1 cellular context compared by ENCODE assay signal in the genomic region with DNA sequence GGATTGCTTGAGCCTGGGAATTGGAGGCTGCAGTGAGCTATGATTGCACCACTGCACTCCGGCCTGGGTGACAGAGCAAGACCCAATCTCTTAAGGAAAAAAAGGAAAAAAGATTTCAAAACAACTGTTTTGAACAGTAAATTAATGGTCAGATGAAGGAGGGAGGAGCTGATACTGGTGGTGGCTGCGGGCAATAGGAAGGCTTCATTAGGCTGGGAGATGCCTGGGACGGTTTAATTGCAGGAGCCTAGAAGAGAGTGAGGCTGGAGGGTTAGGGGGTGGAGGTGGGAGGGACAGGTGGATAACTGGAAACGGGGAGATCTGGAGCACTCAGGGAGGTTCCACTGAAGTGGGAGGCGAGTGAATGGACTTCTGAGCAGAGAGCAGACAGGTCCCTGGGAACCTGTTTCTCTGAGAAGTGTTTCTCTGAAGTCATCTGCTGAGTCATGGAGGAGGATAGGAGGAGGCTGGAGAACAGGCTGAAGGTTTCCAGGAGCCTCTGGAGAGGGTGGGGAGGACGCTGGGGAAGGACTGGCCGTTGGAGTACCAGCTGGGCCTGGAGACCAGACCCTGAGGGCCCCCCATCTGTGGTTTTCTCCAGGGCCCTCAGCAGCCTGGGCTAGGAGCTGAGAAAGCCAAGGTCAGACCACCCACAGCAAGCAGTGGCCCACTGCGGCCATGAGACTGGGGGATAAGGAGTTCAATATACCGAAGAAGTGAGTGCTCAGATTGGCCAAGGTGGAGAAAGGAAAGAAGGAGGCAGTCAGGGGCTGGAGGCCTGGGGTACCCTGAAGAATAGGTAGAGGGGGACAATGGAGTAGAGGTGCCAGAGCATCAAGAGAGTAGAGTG.
TF ChIP-seq lines count a peak whose summit lies in the region.

No MANE protein-coding gene starts in this region.

TF ChIP-seq in K562, 482 proteins besides CTCF, POLR2A, EP300 and RAD21 (continued from another document and continues in another):
- TF ChIP-seq, protein P1, sequence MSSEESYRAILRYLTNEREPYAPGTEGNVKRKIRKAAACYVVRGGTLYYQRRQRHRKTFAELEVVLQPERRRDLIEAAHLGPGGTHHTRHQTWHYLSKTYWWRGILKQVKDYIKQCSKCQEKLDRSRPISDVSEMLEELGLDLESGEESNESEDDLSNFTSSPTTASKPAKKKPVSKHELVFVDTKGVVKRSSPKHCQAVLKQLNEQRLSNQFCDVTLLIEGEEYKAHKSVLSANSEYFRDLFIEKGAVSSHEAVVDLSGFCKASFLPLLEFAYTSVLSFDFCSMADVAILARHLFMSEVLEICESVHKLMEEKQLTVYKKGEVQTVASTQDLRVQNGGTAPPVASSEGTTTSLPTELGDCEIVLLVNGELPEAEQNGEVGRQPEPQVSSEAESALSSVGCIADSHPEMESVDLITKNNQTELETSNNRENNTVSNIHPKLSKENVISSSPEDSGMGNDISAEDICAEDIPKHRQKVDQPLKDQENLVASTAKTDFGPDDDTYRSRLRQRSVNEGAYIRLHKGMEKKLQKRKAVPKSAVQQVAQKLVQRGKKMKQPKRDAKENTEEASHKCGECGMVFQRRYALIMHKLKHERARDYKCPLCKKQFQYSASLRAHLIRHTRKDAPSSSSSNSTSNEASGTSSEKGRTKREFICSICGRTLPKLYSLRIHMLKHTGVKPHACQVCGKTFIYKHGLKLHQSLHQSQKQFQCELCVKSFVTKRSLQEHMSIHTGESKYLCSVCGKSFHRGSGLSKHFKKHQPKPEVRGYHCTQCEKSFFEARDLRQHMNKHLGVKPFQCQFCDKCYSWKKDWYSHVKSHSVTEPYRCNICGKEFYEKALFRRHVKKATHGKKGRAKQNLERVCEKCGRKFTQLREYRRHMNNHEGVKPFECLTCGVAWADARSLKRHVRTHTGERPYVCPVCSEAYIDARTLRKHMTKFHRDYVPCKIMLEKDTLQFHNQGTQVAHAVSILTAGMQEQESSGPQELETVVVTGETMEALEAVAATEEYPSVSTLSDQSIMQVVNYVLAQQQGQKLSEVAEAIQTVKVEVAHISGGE (CRISPR knock-in tag; IDR thresholded peaks at IDR 0.05), result 0 out of 6 replicates have a peak, but pooled peaks of 1 of the 3 experiments have one; percentile 62
- TF ChIP-seq, protein P2, sequence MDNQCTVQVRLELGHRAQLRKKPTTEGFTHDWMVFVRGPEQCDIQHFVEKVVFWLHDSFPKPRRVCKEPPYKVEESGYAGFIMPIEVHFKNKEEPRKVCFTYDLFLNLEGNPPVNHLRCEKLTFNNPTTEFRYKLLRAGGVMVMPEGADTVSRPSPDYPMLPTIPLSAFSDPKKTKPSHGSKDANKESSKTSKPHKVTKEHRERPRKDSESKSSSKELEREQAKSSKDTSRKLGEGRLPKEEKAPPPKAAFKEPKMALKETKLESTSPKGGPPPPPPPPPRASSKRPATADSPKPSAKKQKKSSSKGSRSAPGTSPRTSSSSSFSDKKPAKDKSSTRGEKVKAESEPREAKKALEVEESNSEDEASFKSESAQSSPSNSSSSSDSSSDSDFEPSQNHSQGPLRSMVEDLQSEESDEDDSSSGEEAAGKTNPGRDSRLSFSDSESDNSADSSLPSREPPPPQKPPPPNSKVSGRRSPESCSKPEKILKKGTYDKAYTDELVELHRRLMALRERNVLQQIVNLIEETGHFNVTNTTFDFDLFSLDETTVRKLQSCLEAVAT (IDR thresholded peaks at IDR 0.05), result peak; percentile 85 to 86
- TF ChIP-seq, protein P3, sequence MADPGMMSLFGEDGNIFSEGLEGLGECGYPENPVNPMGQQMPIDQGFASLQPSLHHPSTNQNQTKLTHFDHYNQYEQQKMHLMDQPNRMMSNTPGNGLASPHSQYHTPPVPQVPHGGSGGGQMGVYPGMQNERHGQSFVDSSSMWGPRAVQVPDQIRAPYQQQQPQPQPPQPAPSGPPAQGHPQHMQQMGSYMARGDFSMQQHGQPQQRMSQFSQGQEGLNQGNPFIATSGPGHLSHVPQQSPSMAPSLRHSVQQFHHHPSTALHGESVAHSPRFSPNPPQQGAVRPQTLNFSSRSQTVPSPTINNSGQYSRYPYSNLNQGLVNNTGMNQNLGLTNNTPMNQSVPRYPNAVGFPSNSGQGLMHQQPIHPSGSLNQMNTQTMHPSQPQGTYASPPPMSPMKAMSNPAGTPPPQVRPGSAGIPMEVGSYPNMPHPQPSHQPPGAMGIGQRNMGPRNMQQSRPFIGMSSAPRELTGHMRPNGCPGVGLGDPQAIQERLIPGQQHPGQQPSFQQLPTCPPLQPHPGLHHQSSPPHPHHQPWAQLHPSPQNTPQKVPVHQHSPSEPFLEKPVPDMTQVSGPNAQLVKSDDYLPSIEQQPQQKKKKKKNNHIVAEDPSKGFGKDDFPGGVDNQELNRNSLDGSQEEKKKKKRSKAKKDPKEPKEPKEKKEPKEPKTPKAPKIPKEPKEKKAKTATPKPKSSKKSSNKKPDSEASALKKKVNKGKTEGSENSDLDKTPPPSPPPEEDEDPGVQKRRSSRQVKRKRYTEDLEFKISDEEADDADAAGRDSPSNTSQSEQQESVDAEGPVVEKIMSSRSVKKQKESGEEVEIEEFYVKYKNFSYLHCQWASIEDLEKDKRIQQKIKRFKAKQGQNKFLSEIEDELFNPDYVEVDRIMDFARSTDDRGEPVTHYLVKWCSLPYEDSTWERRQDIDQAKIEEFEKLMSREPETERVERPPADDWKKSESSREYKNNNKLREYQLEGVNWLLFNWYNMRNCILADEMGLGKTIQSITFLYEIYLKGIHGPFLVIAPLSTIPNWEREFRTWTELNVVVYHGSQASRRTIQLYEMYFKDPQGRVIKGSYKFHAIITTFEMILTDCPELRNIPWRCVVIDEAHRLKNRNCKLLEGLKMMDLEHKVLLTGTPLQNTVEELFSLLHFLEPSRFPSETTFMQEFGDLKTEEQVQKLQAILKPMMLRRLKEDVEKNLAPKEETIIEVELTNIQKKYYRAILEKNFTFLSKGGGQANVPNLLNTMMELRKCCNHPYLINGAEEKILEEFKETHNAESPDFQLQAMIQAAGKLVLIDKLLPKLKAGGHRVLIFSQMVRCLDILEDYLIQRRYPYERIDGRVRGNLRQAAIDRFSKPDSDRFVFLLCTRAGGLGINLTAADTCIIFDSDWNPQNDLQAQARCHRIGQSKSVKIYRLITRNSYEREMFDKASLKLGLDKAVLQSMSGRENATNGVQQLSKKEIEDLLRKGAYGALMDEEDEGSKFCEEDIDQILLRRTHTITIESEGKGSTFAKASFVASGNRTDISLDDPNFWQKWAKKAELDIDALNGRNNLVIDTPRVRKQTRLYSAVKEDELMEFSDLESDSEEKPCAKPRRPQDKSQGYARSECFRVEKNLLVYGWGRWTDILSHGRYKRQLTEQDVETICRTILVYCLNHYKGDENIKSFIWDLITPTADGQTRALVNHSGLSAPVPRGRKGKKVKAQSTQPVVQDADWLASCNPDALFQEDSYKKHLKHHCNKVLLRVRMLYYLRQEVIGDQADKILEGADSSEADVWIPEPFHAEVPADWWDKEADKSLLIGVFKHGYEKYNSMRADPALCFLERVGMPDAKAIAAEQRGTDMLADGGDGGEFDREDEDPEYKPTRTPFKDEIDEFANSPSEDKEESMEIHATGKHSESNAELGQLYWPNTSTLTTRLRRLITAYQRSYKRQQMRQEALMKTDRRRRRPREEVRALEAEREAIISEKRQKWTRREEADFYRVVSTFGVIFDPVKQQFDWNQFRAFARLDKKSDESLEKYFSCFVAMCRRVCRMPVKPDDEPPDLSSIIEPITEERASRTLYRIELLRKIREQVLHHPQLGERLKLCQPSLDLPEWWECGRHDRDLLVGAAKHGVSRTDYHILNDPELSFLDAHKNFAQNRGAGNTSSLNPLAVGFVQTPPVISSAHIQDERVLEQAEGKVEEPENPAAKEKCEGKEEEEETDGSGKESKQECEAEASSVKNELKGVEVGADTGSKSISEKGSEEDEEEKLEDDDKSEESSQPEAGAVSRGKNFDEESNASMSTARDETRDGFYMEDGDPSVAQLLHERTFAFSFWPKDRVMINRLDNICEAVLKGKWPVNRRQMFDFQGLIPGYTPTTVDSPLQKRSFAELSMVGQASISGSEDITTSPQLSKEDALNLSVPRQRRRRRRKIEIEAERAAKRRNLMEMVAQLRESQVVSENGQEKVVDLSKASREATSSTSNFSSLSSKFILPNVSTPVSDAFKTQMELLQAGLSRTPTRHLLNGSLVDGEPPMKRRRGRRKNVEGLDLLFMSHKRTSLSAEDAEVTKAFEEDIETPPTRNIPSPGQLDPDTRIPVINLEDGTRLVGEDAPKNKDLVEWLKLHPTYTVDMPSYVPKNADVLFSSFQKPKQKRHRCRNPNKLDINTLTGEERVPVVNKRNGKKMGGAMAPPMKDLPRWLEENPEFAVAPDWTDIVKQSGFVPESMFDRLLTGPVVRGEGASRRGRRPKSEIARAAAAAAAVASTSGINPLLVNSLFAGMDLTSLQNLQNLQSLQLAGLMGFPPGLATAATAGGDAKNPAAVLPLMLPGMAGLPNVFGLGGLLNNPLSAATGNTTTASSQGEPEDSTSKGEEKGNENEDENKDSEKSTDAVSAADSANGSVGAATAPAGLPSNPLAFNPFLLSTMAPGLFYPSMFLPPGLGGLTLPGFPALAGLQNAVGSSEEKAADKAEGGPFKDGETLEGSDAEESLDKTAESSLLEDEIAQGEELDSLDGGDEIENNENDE (IDR thresholded peaks at IDR 0.05; ENCODE audit: low read depth, low read length), result no peak
- peak; percentile 84 for TF ChIP-seq ATF7 (IDR thresholded peaks at IDR 0.05)
- TF ChIP-seq DDX20 (tag; IDR thresholded peaks at IDR 0.05; ENCODE audit: low read depth), result 0 out of 2 replicates have a peak, but pooled peaks have one; percentile 38
- peak; percentile 63; the same call in 1 of the 2 replicates for TF ChIP-seq ZNF232 (CRISPR knock-in tag; IDR thresholded peaks at IDR 0.05)
- TF ChIP-seq, protein P4, sequence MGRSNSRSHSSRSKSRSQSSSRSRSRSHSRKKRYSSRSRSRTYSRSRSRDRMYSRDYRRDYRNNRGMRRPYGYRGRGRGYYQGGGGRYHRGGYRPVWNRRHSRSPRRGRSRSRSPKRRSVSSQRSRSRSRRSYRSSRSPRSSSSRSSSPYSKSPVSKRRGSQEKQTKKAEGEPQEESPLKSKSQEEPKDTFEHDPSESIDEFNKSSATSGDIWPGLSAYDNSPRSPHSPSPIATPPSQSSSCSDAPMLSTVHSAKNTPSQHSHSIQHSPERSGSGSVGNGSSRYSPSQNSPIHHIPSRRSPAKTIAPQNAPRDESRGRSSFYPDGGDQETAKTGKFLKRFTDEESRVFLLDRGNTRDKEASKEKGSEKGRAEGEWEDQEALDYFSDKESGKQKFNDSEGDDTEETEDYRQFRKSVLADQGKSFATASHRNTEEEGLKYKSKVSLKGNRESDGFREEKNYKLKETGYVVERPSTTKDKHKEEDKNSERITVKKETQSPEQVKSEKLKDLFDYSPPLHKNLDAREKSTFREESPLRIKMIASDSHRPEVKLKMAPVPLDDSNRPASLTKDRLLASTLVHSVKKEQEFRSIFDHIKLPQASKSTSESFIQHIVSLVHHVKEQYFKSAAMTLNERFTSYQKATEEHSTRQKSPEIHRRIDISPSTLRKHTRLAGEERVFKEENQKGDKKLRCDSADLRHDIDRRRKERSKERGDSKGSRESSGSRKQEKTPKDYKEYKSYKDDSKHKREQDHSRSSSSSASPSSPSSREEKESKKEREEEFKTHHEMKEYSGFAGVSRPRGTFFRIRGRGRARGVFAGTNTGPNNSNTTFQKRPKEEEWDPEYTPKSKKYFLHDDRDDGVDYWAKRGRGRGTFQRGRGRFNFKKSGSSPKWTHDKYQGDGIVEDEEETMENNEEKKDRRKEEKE (IDR thresholded peaks at IDR 0.05; ENCODE audit: borderline replicate concordance in 1 of 2, control insufficient read depth in 1 of 2, low read depth in 2 of 2, low read length in 1 of 2), result no peak
- TF ChIP-seq ZNF445 (CRISPR knock-in tag; IDR thresholded peaks at IDR 0.05; ENCODE audit: low read depth), result no peak
- peak; percentile 14 for TF ChIP-seq SP2 (IDR thresholded peaks at IDR 0.05; ENCODE audit: extremely low read depth, low read depth, low read length, poor library complexity, severe bottlenecking)
- TF ChIP-seq RBBP5 (IDR thresholded peaks at IDR 0.05; ENCODE audit: borderline replicate concordance, insufficient read depth, low read length, poor library complexity, severe bottlenecking), result peak; percentile 54
- TF ChIP-seq COPS2 (conservative IDR thresholded peaks at IDR 0.05), result no peak
- TF ChIP-seq EZH2 (IDR thresholded peaks at IDR 0.05; ENCODE audit: borderline replicate concordance, low read depth, low read length), result no peak
- peak; percentile 93 for TF ChIP-seq BRD9 (IDR thresholded peaks at IDR 0.05; ENCODE audit: low read depth, partially characterized antibody)
- TF ChIP-seq SIRT6 (IDR thresholded peaks at IDR 0.05; ENCODE audit: low read depth, low read length), result no peak
- TF ChIP-seq CTBP1 (IDR thresholded peaks at IDR 0.05; ENCODE audit: borderline replicate concordance), result peak; percentile 91
- 0 out of 2 replicates have a peak, but pooled peaks have one; percentile 27 for TF ChIP-seq GTF2A2 (tag; IDR thresholded peaks at IDR 0.05)
- 0 out of 2 replicates have a peak, but pooled peaks have one; percentile 26 for TF ChIP-seq ZNF175 (CRISPR knock-in tag; IDR thresholded peaks at IDR 0.05; ENCODE audit: low read depth)
- TF ChIP-seq MEF2D (tag; conservative IDR thresholded peaks at IDR 0.05; ENCODE audit: low read depth), result peak; percentile 44; the same call in 1 of the 2 replicates
- TF ChIP-seq GABPB2 (CRISPR knock-in tag; conservative IDR thresholded peaks at IDR 0.05), result no peak
- TF ChIP-seq FOXK1 (CRISPR knock-in tag; IDR thresholded peaks at IDR 0.05; ENCODE audit: borderline replicate concordance), result peak; percentile 49; the same call in 1 of the 2 replicates
- TF ChIP-seq, protein P5, sequence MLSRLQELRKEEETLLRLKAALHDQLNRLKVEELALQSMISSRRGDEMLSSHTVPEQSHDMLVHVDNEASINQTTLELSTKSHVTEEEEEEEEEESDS (CRISPR knock-in tag; IDR thresholded peaks at IDR 0.05), result no peak
- peak; percentile 87 for TF ChIP-seq HDAC2 (IDR thresholded peaks at IDR 0.05)
- TF ChIP-seq JUN (IDR thresholded peaks at IDR 0.05; ENCODE audit: borderline replicate concordance, low read depth, low read length), result peak; percentile 75; the same call in 1 of the 2 replicates
- no peak for TF ChIP-seq JUN (CRISPR knock-in tag; IDR thresholded peaks at IDR 0.05; ENCODE audit: borderline replicate concordance)
- TF ChIP-seq, protein P6, sequence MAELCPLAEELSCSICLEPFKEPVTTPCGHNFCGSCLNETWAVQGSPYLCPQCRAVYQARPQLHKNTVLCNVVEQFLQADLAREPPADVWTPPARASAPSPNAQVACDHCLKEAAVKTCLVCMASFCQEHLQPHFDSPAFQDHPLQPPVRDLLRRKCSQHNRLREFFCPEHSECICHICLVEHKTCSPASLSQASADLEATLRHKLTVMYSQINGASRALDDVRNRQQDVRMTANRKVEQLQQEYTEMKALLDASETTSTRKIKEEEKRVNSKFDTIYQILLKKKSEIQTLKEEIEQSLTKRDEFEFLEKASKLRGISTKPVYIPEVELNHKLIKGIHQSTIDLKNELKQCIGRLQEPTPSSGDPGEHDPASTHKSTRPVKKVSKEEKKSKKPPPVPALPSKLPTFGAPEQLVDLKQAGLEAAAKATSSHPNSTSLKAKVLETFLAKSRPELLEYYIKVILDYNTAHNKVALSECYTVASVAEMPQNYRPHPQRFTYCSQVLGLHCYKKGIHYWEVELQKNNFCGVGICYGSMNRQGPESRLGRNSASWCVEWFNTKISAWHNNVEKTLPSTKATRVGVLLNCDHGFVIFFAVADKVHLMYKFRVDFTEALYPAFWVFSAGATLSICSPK (IDR thresholded peaks at IDR 0.05; ENCODE audit: borderline replicate concordance), result peak; percentile 85; the same call in 1 of the 2 replicates
- TF ChIP-seq RBM39 (optimal IDR thresholded peaks at IDR 0.05; ENCODE audit: low read depth, low read length), result no peak
- TF ChIP-seq ZNF133 (CRISPR knock-in tag; IDR thresholded peaks at IDR 0.05), result no peak
- no peak for TF ChIP-seq ZNF143 (CRISPR knock-in tag; IDR thresholded peaks at IDR 0.05)
- no peak; the same call in 1 of the 2 replicates for TF ChIP-seq CBFA2T2 (conservative IDR thresholded peaks at IDR 0.05)
- TF ChIP-seq, protein P7, sequence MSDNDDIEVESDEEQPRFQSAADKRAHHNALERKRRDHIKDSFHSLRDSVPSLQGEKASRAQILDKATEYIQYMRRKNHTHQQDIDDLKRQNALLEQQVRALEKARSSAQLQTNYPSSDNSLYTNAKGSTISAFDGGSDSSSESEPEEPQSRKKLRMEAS (CRISPR knock-in tag; IDR thresholded peaks at IDR 0.05), result no peak
- 0 out of 2 replicates have a peak, but pooled peaks have one; percentile 72 for TF ChIP-seq HEY1 (CRISPR knock-in tag; IDR thresholded peaks at IDR 0.05; ENCODE audit: borderline replicate concordance)
